In the genomic region with DNA sequence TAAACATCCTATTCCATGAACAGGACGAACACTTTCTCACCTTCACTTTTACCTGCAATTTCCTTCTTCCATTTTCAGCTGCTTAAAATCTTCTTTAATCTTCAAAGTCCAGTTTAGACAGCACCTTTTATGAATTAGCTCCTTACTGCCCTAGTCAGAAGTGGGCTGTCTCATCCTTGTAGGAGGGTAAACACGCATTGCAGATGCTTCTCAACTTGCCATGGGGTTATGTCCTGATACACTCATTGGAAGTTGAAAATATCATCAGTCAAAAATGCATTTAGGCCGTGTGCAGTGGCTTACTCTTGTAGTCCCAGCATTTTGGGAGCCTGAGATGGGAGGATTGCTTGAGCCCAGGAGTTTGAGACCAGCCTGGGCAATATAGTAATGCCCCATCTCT, we compare ENCODE assay signal across 21 cellular contexts. TPM values are rescaled to one million over a fixed set of nuclear protein-coding genes. Genes with fewer than 3 reads are reported as not detected.
"Had no signal": no experiment of that assay in that cellular context is flagged by ENCODE, and none has a peak within 500 bp of the region (broad histone marks: within the 10 kb centered on the region; RNA-seq: fewer than 3 reads in every experiment).

No MANE protein-coding gene starts in this region.

- H3K36me3 Mint-ChIP-seq: activated naive CD4-positive, alpha-beta T cell treated with anti-CD3 and anti-CD28 coated beads, Interleukin-2, amount 10 ng/mL, durations not matched to agents 7 days and 5 days; T-cell had no signal

- H3K27ac ChIP-seq: esophagus squamous epithelium, left lung, ovary, psoas muscle, tibial nerve had no signal

- H3K4me3 ChIP-seq: esophagus squamous epithelium, left lung, ovary, psoas muscle, tibial nerve had no signal

- H3K9me3 ChIP-seq: esophagus squamous epithelium, left lung, ovary, psoas muscle, tibial nerve had no signal

- H3K27me3 Mint-ChIP-seq: activated naive CD4-positive, alpha-beta T cell treated with anti-CD3 and anti-CD28 coated beads, Interleukin-2, amount 10 ng/mL, durations not matched to agents 7 days and 5 days; dendritic cell treated with granulocyte-macrophage colony-stimulating factor and Interleukin-4, amounts not matched to agents 40 ng/mL and 50 ng/mL, for 4 days; T-cell had no signal

- H3K4me3 Mint-ChIP-seq: activated naive CD4-positive, alpha-beta T cell treated with anti-CD3 and anti-CD28 coated beads, Interleukin-2, amount 10 ng/mL, durations not matched to agents 7 days and 5 days; activated naive CD8-positive, alpha-beta T cell treated with anti-CD3 and anti-CD28 coated beads, Interleukin-2, amount 50 U/mL, for 24 hours; dendritic cell treated with granulocyte-macrophage colony-stimulating factor and Interleukin-4, amounts not matched to agents 40 ng/mL and 50 ng/mL, for 4 days; neural crest cell; T-cell had no signal

- H3K36me3 ChIP-seq: esophagus squamous epithelium, left lung, ovary, tibial nerve had no signal

- H3K27ac Mint-ChIP-seq: activated naive CD4-positive, alpha-beta T cell treated with anti-CD3 and anti-CD28 coated beads, Interleukin-2, amount 10 ng/mL, durations not matched to agents 7 days and 5 days; activated naive CD8-positive, alpha-beta T cell treated with anti-CD3 and anti-CD28 coated beads, Interleukin-2, amount 50 U/mL, for 24 hours; dendritic cell treated with granulocyte-macrophage colony-stimulating factor and Interleukin-4, amounts not matched to agents 40 ng/mL and 50 ng/mL, for 4 days; T-cell had no signal

- DNase-seq: activated CD4-positive, alpha-beta T cell treated with anti-CD3 and anti-CD28 coated beads, Interleukin-2, amount 50 U/mL, for 1 hour; activated CD4-positive, CD25-positive, alpha-beta regulatory T cell treated with anti-CD3 and anti-CD28 coated beads, Interleukin-2, amount 50 U/mL, for 72 hours; activated CD8-positive, alpha-beta memory T cell treated with anti-CD3 and anti-CD28 coated beads, Interleukin-2, amount 50 U/mL, for 48 hours; activated effector memory CD4-positive, alpha-beta T cell treated with Interleukin-2 at 50 U/mL for 16 hours; activated naive CD4-positive, alpha-beta T cell treated with anti-CD3 and anti-CD28 coated beads, Interleukin-2, amount 10 ng/mL, durations not matched to agents 7 days and 5 days; activated naive CD8-positive, alpha-beta T cell treated with anti-CD3 and anti-CD28 coated beads, Interleukin-2, amount 50 U/mL, for 24 hours; activated T-cell treated with anti-CD3 and anti-CD28 coated beads, Interleukin-2, amount 50 U/mL, for 48 hours; anterior cingulate cortex; effector CD8-positive, alpha-beta T cell; esophagus squamous epithelium; kidney; left lung; ovary; psoas muscle; right cardiac atrium; stimulated activated naive CD8-positive, alpha-beta T cell treated with anti-CD3 and anti-CD28 coated beads, Interleukin-15, Interleukin-2, amounts not matched to agents 100 U/mL and 50 U/mL, for 24 hours; substantia nigra; T-cell had no signal

- ATAC-seq: activated naive CD8-positive, alpha-beta T cell treated with anti-CD3 and anti-CD28 coated beads, Interleukin-2, amount 50 U/mL, for 24 hours; left lung; psoas muscle; right cardiac atrium; stimulated activated naive CD8-positive, alpha-beta T cell treated with anti-CD3 and anti-CD28 coated beads, Interleukin-15, Interleukin-2, amounts not matched to agents 100 U/mL and 50 U/mL, for 24 hours; T-cell had no signal

- H3K27me3 ChIP-seq: esophagus squamous epithelium, left lung, ovary, tibial nerve had no signal

- H3K4me1 Mint-ChIP-seq: activated naive CD4-positive, alpha-beta T cell treated with anti-CD3 and anti-CD28 coated beads, Interleukin-2, amount 10 ng/mL, durations not matched to agents 7 days and 5 days; activated naive CD8-positive, alpha-beta T cell treated with anti-CD3 and anti-CD28 coated beads, Interleukin-2, amount 50 U/mL, for 24 hours; T-cell had no signal

- H3K9me3 Mint-ChIP-seq: activated naive CD4-positive, alpha-beta T cell treated with anti-CD3 and anti-CD28 coated beads, Interleukin-2, amount 10 ng/mL, durations not matched to agents 7 days and 5 days; activated naive CD8-positive, alpha-beta T cell treated with anti-CD3 and anti-CD28 coated beads, Interleukin-2, amount 50 U/mL, for 24 hours; dendritic cell treated with granulocyte-macrophage colony-stimulating factor and Interleukin-4, amounts not matched to agents 40 ng/mL and 50 ng/mL, for 4 days; neural crest cell; T-cell had no signal

- H3K4me1 ChIP-seq: esophagus squamous epithelium, left lung, psoas muscle, tibial nerve had no signal

RNA-seq across cellular contexts. Expression of gene HMGA2, which starts 35.2 kb away (rescaled TPM):
- total RNA-seq: right cardiac atrium had no signal
